ENCODE assay signal across 8 cellular contexts in genomic region chr15:85580914-85581313, GRCh38.
DNase-seq lines count a peak whose midpoint lies in the region; ATAC-seq and TF ChIP-seq lines count a peak whose summit lies in the region.

No MANE protein-coding gene starts in this region.

- H3K9me3 ChIP-seq in tibial nerve, result no peaks in the 10 kb centered on the region

- H3K4me1 Mint-ChIP-seq in activated naive CD4-positive, alpha-beta T cell treated with anti-CD3 and anti-CD28 coated beads, Interleukin-2, amount 10 ng/mL, durations not matched to agents 7 days and 5 days, result peaks cover 69% of the 10 kb centered on the region
- peaks cover 59% of the 10 kb centered on the region for H3K4me1 Mint-ChIP-seq in memory B cell

- peak; percentile 3 to 55 for DNase-seq in NOMO-1 (lab: John Stamatoyannopoulos, UW; ENCODE audit: unreplicated experiment in 2 of 2)
- DNase-seq in NOMO-1 treated with dmso at 0.1 percent for 144 hours (lab: John Stamatoyannopoulos, UW; ENCODE audit: unreplicated experiment), result no peak
- DNase-seq in activated naive CD4-positive, alpha-beta T cell treated with anti-CD3 and anti-CD28 coated beads, Interleukin-2, amount 10 ng/mL, durations not matched to agents 7 days and 5 days, result peak; percentile 64
- DNase-seq in memory B cell (ENCODE audit: low spot score in 2 of 2), result peak; percentile 25 to 38
- DNase-seq in tibial nerve (ENCODE audit: low spot score in 2 of 2), result no peak
- no peak for DNase-seq in cerebellar cortex (ENCODE audit: low spot score)
- no peak for DNase-seq in COLO668 (lab: John Stamatoyannopoulos, UW; ENCODE audit: unreplicated experiment)
- no peak for DNase-seq in H7

- no peak for TF ChIP-seq EP300 in tibial nerve (IDR thresholded peaks at IDR 0.05)

- peaks cover 0 to 66% (median 29%) of the 10 kb centered on the region in 4 donors for H3K4me1 ChIP-seq in tibial nerve

- H3K27ac ChIP-seq in tibial nerve, result peak overlapping the region; percentile 12 to 85 (median 84)

- H3K27me3 Mint-ChIP-seq in activated naive CD4-positive, alpha-beta T cell treated with anti-CD3 and anti-CD28 coated beads, Interleukin-2, amount 10 ng/mL, durations not matched to agents 7 days and 5 days, result no peaks in the 10 kb centered on the region
- no peaks in the 10 kb centered on the region for H3K27me3 Mint-ChIP-seq in memory B cell

- H3K36me3 ChIP-seq in tibial nerve, result peaks cover 0 to 35% (median 0%) of the 10 kb centered on the region in 3 donors
- peaks cover 5% of the 10 kb centered on the region for H3K36me3 ChIP-seq in H7 (replicated peaks; ENCODE audit: control insufficient read depth, insufficient read depth, low read length)

- TF ChIP-seq POLR2A in tibial nerve (IDR thresholded peaks at IDR 0.05), result no peak

- ATAC-seq in memory B cell (ENCODE audit: low read depth), result peak; percentile 43

- H3K9me3 Mint-ChIP-seq in activated naive CD4-positive, alpha-beta T cell treated with anti-CD3 and anti-CD28 coated beads, Interleukin-2, amount 10 ng/mL, durations not matched to agents 7 days and 5 days, result no peaks in the 10 kb centered on the region
- no peaks in the 10 kb centered on the region for H3K9me3 Mint-ChIP-seq in memory B cell

- H3K27me3 ChIP-seq in tibial nerve (no peaks in the 10 kb centered on the region), H7 (ENCODE audit: control insufficient read depth, insufficient read depth, low read length) (no peaks in the 10 kb centered on the region)

- 47 to 92% methylated on average over 3 of the region's 3 CpGs for WGBS in tibial nerve, 2 donors

- peak overlapping the region; percentile 59 for H3K4me3 Mint-ChIP-seq in activated naive CD4-positive, alpha-beta T cell treated with anti-CD3 and anti-CD28 coated beads, Interleukin-2, amount 10 ng/mL, durations not matched to agents 7 days and 5 days
- H3K4me3 Mint-ChIP-seq in memory B cell, result peak overlapping the region; percentile 75

- CTCF ChIA-PET in activated naive CD4-positive, alpha-beta T cell treated with anti-CD3 and anti-CD28 coated beads, Interleukin-2, amount 10 ng/mL, durations not matched to agents 7 days and 5 days (lab: Charles Lee), result interaction anchor here (0.5 to 3.6 kb wide), 13 partner anchors 24 to 284 kb away, joined by 3 to 26 read pairs (median 4); no protein-coding TSS in a partner anchor

- H3K36me3 Mint-ChIP-seq in activated naive CD4-positive, alpha-beta T cell treated with anti-CD3 and anti-CD28 coated beads, Interleukin-2, amount 10 ng/mL, durations not matched to agents 7 days and 5 days, result peaks cover 67% of the 10 kb centered on the region
- peaks cover 29% of the 10 kb centered on the region for H3K36me3 Mint-ChIP-seq in memory B cell

- H3K4me3 ChIP-seq in tibial nerve (peak overlapping the region in 1 of 4 donors; percentile 24), H7 (ENCODE audit: insufficient read depth, low read depth, low read length) (no peak overlapping the region)

- no peak for TF ChIP-seq CTCF in tibial nerve (IDR thresholded peaks at IDR 0.05)

- peak overlapping the region; percentile 97 for H3K27ac Mint-ChIP-seq in activated naive CD4-positive, alpha-beta T cell treated with anti-CD3 and anti-CD28 coated beads, Interleukin-2, amount 10 ng/mL, durations not matched to agents 7 days and 5 days
- H3K27ac Mint-ChIP-seq in memory B cell, result peak overlapping the region; percentile 99

Comparison
In these comparisons a context has a peak if more than half of its experiments do, and no peak if none do; other contexts are left out.
1. DNase-seq: peak in NOMO-1 (2 of 2), activated naive CD4-positive, alpha-beta T cell treated with anti-CD3 and anti-CD28 coated beads, Interleukin-2, amount 10 ng/mL, durations not matched to agents 7 days and 5 days (single experiment) and memory B cell (2 of 2); none in NOMO-1 treated with dmso at 0.1 percent for 144 hours (single experiment), tibial nerve (0 of 2), cerebellar cortex (single experiment), COLO668 (single experiment) and H7 (single experiment).